In the genomic region with DNA sequence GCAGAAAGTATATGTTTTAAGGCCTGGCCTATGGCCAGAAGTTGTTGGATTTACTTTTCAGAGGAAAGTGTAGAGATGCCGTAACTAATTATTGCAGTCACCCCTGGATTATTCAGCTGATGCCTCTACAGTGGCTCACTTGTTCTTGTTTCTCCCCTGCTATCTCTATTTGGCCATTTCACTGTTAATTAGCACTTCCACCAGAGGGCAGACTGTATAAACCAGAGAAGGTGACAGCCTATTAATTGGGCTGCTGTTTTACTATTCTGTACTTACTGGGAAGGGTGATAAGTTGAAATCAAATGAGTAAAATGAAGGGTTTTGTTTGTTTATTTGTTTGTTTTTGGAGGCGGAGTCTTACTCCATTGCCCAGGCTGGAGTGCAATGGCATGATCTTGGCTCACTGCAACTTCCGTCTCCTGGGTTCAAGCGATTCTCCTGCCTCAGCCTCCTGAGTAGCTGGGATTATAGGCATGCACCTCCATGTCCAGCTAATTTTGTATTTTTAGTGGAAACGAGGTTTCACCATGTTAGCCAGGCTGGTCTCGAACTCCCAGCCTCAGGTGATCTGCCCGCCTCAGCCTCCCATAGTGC, we compare ENCODE assay signal across 7 cellular contexts.
A peak's percentile ranks its signal among the peaks of the same experiment; 100 is the strongest.
DNase-seq lines count a peak whose midpoint lies in the region; ATAC-seq and TF ChIP-seq lines count a peak whose summit lies in the region.

No MANE protein-coding gene starts in this region.

- H3K9me3 ChIP-seq in breast epithelium, result no peaks in the 10 kb centered on the region

- peak; percentile 43 to 50 for ATAC-seq in naive B cell (ENCODE audit: low read depth in 2 of 2)
- ATAC-seq in GM18873 (IDR thresholded peaks at IDR 0.05; ENCODE audit: low FRiP score, unreplicated experiment), result no peak
- ATAC-seq in GM21423 (IDR thresholded peaks at IDR 0.05; ENCODE audit: unreplicated experiment), result no peak
- no peak for ATAC-seq in activated T-cell treated with anti-CD3 and anti-CD28 coated beads, Interleukin-2, amount 50 U/mL, for 4 hours

- no peak for TF ChIP-seq POLR2A in breast epithelium (IDR thresholded peaks at IDR 0.05)

- peaks cover 5% of the 10 kb centered on the region for H3K36me3 ChIP-seq in breast epithelium

- H3K27ac Mint-ChIP-seq in naive B cell, result no peak overlapping the region

- DNase-seq in GM03348 (ENCODE audit: low spot score), result peak; percentile 23
- DNase-seq in LNCaP clone FGC (ENCODE audit: low read depth), result no peak
- no peak for DNase-seq in breast epithelium (ENCODE audit: low spot score in 2 of 2)
- peak; percentile 14 for DNase-seq in naive B cell
- DNase-seq in activated T-cell treated with anti-CD3 and anti-CD28 coated beads, Interleukin-2, amount 50 U/mL, for 4 hours, result no peak

- no peaks in the 10 kb centered on the region for H3K4me1 ChIP-seq in breast epithelium

- H3K27ac ChIP-seq in breast epithelium, result no peak overlapping the region

- peaks cover 0 to 5% (median 0%) of the 10 kb centered on the region in 3 donors for H3K4me1 Mint-ChIP-seq in naive B cell
- H3K4me1 Mint-ChIP-seq in activated T-cell treated with anti-CD3 and anti-CD28 coated beads, Interleukin-2, amount 50 U/mL, for 4 hours (ENCODE audit: low read depth), result peaks cover 4% of the 10 kb centered on the region

- peak overlapping the region in 1 of 8 donors; percentile 47 for H3K4me3 Mint-ChIP-seq in naive B cell
- H3K4me3 Mint-ChIP-seq in activated T-cell treated with anti-CD3 and anti-CD28 coated beads, Interleukin-2, amount 50 U/mL, for 4 hours, result no peak overlapping the region

- no peaks in the 10 kb centered on the region for H3K27me3 ChIP-seq in breast epithelium

- H3K4me3 ChIP-seq in LNCaP clone FGC (ENCODE audit: low read depth, low read length), result no peak overlapping the region
- no peak overlapping the region for H3K4me3 ChIP-seq in breast epithelium

- peak; percentile 74 for TF ChIP-seq CTCF in LNCaP clone FGC (IDR thresholded peaks at IDR 0.05; ENCODE audit: control insufficient read depth, extremely low read depth, insufficient read depth)
- peak in 2 of 3 donors; percentile 37 to 61 for TF ChIP-seq CTCF in breast epithelium (IDR thresholded peaks at IDR 0.05)

- H3K36me3 Mint-ChIP-seq in naive B cell, result peaks cover 20 to 26% of the 10 kb centered on the region in 2 donors
- peaks cover 44% of the 10 kb centered on the region for H3K36me3 Mint-ChIP-seq in activated T-cell treated with anti-CD3 and anti-CD28 coated beads, Interleukin-2, amount 50 U/mL, for 4 hours (ENCODE audit: insufficient read depth)

- intact Hi-C loops in breast epithelium (cut with DNase I; ENCODE audit: low total_unique reads), result no loop called here

- no peaks in the 10 kb centered on the region for H3K9me3 Mint-ChIP-seq in naive B cell
- H3K9me3 Mint-ChIP-seq in activated T-cell treated with anti-CD3 and anti-CD28 coated beads, Interleukin-2, amount 50 U/mL, for 4 hours, result no peaks in the 10 kb centered on the region

- no peaks in the 10 kb centered on the region for H3K27me3 Mint-ChIP-seq in naive B cell
- H3K27me3 Mint-ChIP-seq in activated T-cell treated with anti-CD3 and anti-CD28 coated beads, Interleukin-2, amount 50 U/mL, for 4 hours (ENCODE audit: low read depth), result no peaks in the 10 kb centered on the region

Comparison
In these comparisons a context has a peak if more than half of its experiments do, and no peak if none do; other contexts are left out.
1. DNase-seq: peak in GM03348 (single experiment) and naive B cell (single experiment); none in LNCaP clone FGC (single experiment), breast epithelium (0 of 2) and activated T-cell treated with anti-CD3 and anti-CD28 coated beads, Interleukin-2, amount 50 U/mL, for 4 hours (single experiment).
2. ATAC-seq: peak in naive B cell (2 of 2); none in GM18873 (single experiment), GM21423 (single experiment) and activated T-cell treated with anti-CD3 and anti-CD28 coated beads, Interleukin-2, amount 50 U/mL, for 4 hours (0 of 2).